ENCODE assay signal across 8 cellular contexts in genomic region chr4:76090241-76090691, GRCh38. TPM values are rescaled to one million over a fixed set of nuclear protein-coding genes. Genes with fewer than 3 reads are reported as not detected.
DNase-seq lines count a peak whose midpoint lies in the region; ATAC-seq and TF ChIP-seq lines count a peak whose summit lies in the region.

No MANE protein-coding gene starts in this region.

- intact Hi-C loops in activated B cell treated with CpG ODN at 0.5 μM for 24 hours (cut with micrococcal nuclease), result no loop called here

- H3K18ac ChIP-seq in H9 (ENCODE audit: insufficient read length, low read depth, low read length), result no peak overlapping the region

- no peak overlapping the region for H3K23ac ChIP-seq in H9 (ENCODE audit: insufficient read length, low read depth, low read length)

- TF ChIP-seq CTCF in activated B cell treated with CpG ODN at 0.5 μM for 24 hours (IDR thresholded peaks at IDR 0.05), result no peak
- TF ChIP-seq CTCF in H9 (conservative IDR thresholded peaks at IDR 0.05), result no peak

- H3T11ph ChIP-seq in H9 (ENCODE audit: low read length), result no peak overlapping the region

- H3K79me1 ChIP-seq in H9 (ENCODE audit: insufficient read depth, low read depth, low read length, poor library complexity, severe bottlenecking), result no peaks in the 10 kb centered on the region

- no peak overlapping the region for H3K56ac ChIP-seq in H9 (ENCODE audit: insufficient read length, low read depth, low read length)

- H3K27ac ChIP-seq in H9 (ENCODE audit: insufficient read length, low read depth, low read length), result no peak overlapping the region

- H4K20me1 ChIP-seq in H9 (ENCODE audit: control insufficient read depth, insufficient read depth, insufficient read length), result no peaks in the 10 kb centered on the region

- ATAC-seq in HG03378 (IDR thresholded peaks at IDR 0.05; ENCODE audit: unreplicated experiment), result peak; percentile 81
- ATAC-seq in activated B cell treated with CpG ODN at 0.5 μM for 24 hours (ENCODE audit: low read depth), result peak; percentile 98
- no peak for ATAC-seq in GM18873 (IDR thresholded peaks at IDR 0.05; ENCODE audit: low FRiP score, unreplicated experiment)

- no peak overlapping the region for H2AK5ac ChIP-seq in H9 (ENCODE audit: insufficient read length, low read length)

- H2BK120ac ChIP-seq in H9 (ENCODE audit: low read depth, low read length, poor library complexity, severe bottlenecking), result no peak overlapping the region

- no peak overlapping the region for H3K9ac ChIP-seq in H9 (ENCODE audit: extremely low read depth, insufficient read length, low read length)

- no peak overlapping the region for H3K14ac ChIP-seq in H9 (ENCODE audit: insufficient read depth, low read length)

- WGBS in H9 (ENCODE audit: extremely low coverage, insufficient read length, low lambda C conversion rate), result no CpG with 5 or more reads among the region's 7 CpGs

- peaks cover 8% of the 10 kb centered on the region for H3K4me1 Mint-ChIP-seq in activated B cell treated with CpG ODN at 0.5 μM for 24 hours
- H3K4me1 Mint-ChIP-seq in H9, result peaks cover 14 to 15% of the 10 kb centered on the region in 2 experiments

- H3K27me3 Mint-ChIP-seq in activated B cell treated with CpG ODN at 0.5 μM for 24 hours (no peaks in the 10 kb centered on the region), H9 (ENCODE audit: low read depth) (no peaks in the 10 kb centered on the region; the same call in 1 of the 2 replicates)

- H3K23me2 ChIP-seq in H9 (ENCODE audit: insufficient read length, low read depth, low read length, poor library complexity, severe bottlenecking), result no peaks in the 10 kb centered on the region

- H2BK20ac ChIP-seq in H9 (ENCODE audit: low read depth, low read length, poor library complexity, severe bottlenecking), result no peak overlapping the region

- H3K9me3 ChIP-seq in H9 (ENCODE audit: control insufficient read depth, low read depth, low read length), result no peaks in the 10 kb centered on the region

- H3K4me3 Mint-ChIP-seq in activated B cell treated with CpG ODN at 0.5 μM for 24 hours (no peak overlapping the region), H9 (no peak overlapping the region)

- POLR2A ChIA-PET in activated B cell treated with CpG ODN at 0.5 μM for 24 hours (lab: Charles Lee), result no interaction called here

- no peak overlapping the region for H3K4ac ChIP-seq in H9 (ENCODE audit: low read depth, low read length)

- no peaks in the 10 kb centered on the region for H3K79me2 ChIP-seq in H9 (ENCODE audit: insufficient read depth, low read length)

- no peak overlapping the region for H2BK15ac ChIP-seq in H9 (ENCODE audit: low read depth, low read length)

- H4K91ac ChIP-seq in H9 (ENCODE audit: insufficient read length, low read depth, low read length), result no peak overlapping the region

- no peak overlapping the region for H3K4me2 ChIP-seq in H9 (ENCODE audit: insufficient read depth, insufficient read length, low read length)

- no peaks in the 10 kb centered on the region for H3K9me3 Mint-ChIP-seq in activated B cell treated with CpG ODN at 0.5 μM for 24 hours
- no peaks in the 10 kb centered on the region; a peak in 1 of 5 replicates for H3K9me3 Mint-ChIP-seq in H9

- H4K5ac ChIP-seq in H9 (ENCODE audit: insufficient read length, low read depth, low read length), result no peak overlapping the region

- H3K27me3 ChIP-seq in H9 (ENCODE audit: insufficient read depth, low read length), result no peaks in the 10 kb centered on the region

- no peak overlapping the region for H2AFZ ChIP-seq in H9 (ENCODE audit: low read length)

- no peak overlapping the region for H2BK12ac ChIP-seq in H9 (ENCODE audit: insufficient read length, low read depth, low read length)

- H3K27ac Mint-ChIP-seq in activated B cell treated with CpG ODN at 0.5 μM for 24 hours, result peak overlapping the region; percentile 46
- H3K27ac Mint-ChIP-seq in H9, result no peak overlapping the region

- H3K36me3 Mint-ChIP-seq in activated B cell treated with CpG ODN at 0.5 μM for 24 hours (ENCODE audit: low read depth), result no peaks in the 10 kb centered on the region
- peaks cover 0 to 6% (median 0%) of the 10 kb centered on the region in 3 experiments; a peak in 1 of 7 replicates for H3K36me3 Mint-ChIP-seq in H9 (ENCODE audit: insufficient read depth in 1 of 3, low read depth in 3 of 3)

- no peak overlapping the region for H2BK5ac ChIP-seq in H9 (ENCODE audit: insufficient read length, low read length)

- DNase-seq in GM04503 (ENCODE audit: low read depth), result peak; percentile 51
- no peak for DNase-seq in activated B cell treated with CpG ODN at 0.5 μM for 24 hours
- DNase-seq in left kidney (ENCODE audit: low read depth, low spot score), result peak; percentile 35
- no peak for DNase-seq in NCI-H524 treated with DMSO at 0.1 percent for 48 hours (lab: John Stamatoyannopoulos, UW)
- DNase-seq in H9, result no peak
- DNase-seq in NCI-H1417 (lab: John Stamatoyannopoulos, UW), result no peak

- H4K8ac ChIP-seq in H9 (replicated peaks; ENCODE audit: insufficient read length, low read depth, low read length), result no peak overlapping the region

- CTCF ChIA-PET in activated B cell treated with CpG ODN at 0.5 μM for 24 hours (lab: Charles Lee), result interaction anchor here (1.0 kb wide), 1 partner anchor 94 kb away, joined by 3 read pairs; no protein-coding TSS in a partner anchor

- no peaks in the 10 kb centered on the region for H3K4me1 ChIP-seq in H9 (ENCODE audit: insufficient read depth, low read length)

RNA-seq across cellular contexts. Expression of gene ART3, which starts 15.8 kb away (rescaled TPM):
- total RNA-seq in activated B cell treated with CpG ODN at 0.5 μM for 24 hours (not detected in 2 replicates), H9 (2021) (0.33 and 0.74 TPM in 2 replicates)

RNA-seq across cellular contexts. Expression of gene CXCL11, which starts 54.4 kb away (rescaled TPM):
- total RNA-seq in activated B cell treated with CpG ODN at 0.5 μM for 24 hours (not detected in 2 replicates), H9 (2021) (not detected in 2 replicates)

RNA-seq across cellular contexts. Expression of gene NUP54, which starts 57.9 kb away (rescaled TPM):
- total RNA-seq in activated B cell treated with CpG ODN at 0.5 μM for 24 hours (48.1 and 58.9 TPM in 2 replicates), H9 (2021) (128 and 129 TPM in 2 replicates)

Comparison
In these comparisons a context has a peak if more than half of its experiments do, and no peak if none do; other contexts are left out.
1. DNase-seq: peak in GM04503 (single experiment) and left kidney (single experiment); none in activated B cell treated with CpG ODN at 0.5 μM for 24 hours (single experiment), NCI-H524 treated with DMSO at 0.1 percent for 48 hours (single experiment), H9 (single experiment) and NCI-H1417 (0 of 3).